14 cellular contexts compared by ENCODE assay signal in genomic region chr12:45973526-45973925, GRCh38. TPM values are rescaled to one million over a fixed set of nuclear protein-coding genes. Genes with fewer than 3 reads are reported as not detected.
DNase-seq lines count a peak whose midpoint lies in the region; ATAC-seq, FAIRE-seq and TF ChIP-seq lines count a peak whose summit lies in the region.
"Had no signal": no experiment of that assay in that cellular context is flagged by ENCODE, and none has a peak within 500 bp of the region (broad histone marks: within the 10 kb centered on the region; RNA-seq: fewer than 3 reads in every experiment).

No MANE protein-coding gene starts in this region.

- H3K4me3 ChIP-seq in CD8-positive, alpha-beta memory T cell (ENCODE audit: low read length): no peak overlapping the region
- H3K4me3 ChIP-seq in GM12878: no peak overlapping the region
- no peak overlapping the region for H3K4me3 ChIP-seq in neutrophil (ENCODE audit: low read depth in 1 of 2, low read length in 1 of 2)
- H3K4me3 ChIP-seq: MG63, testis had no signal

- in situ Hi-C loops in GM12878 (cut with MboI): no loop called here

- no peak overlapping the region for H3K4me2 ChIP-seq in GM12878 (ENCODE audit: control insufficient read depth, insufficient read depth)

- 38% methylated on average over 2 of the region's 2 CpGs for WGBS in GM12878 (ENCODE audit: insufficient coverage, insufficient replicate concordance, low lambda C conversion rate, missing lambda C conversion rate)

- peaks cover 19 to 56% (median 22%) of the 10 kb centered on the region in 3 donors for H3K36me3 Mint-ChIP-seq in CD8-positive, alpha-beta memory T cell
- peaks cover 6% of the 10 kb centered on the region for H3K36me3 Mint-ChIP-seq in IgD-negative memory B cell

- no peak for TF ChIP-seq EP300 in GM12878 (IDR thresholded peaks at IDR 0.05; ENCODE audit: borderline replicate concordance in 1 of 2, control insufficient read depth in 1 of 2, low read depth in 2 of 2, low read length in 2 of 2)

- H3K79me2 ChIP-seq in GM12878 (ENCODE audit: control insufficient read depth, insufficient read depth, low read length): peaks cover 93% of the 10 kb centered on the region

- peaks cover 26% of the 10 kb centered on the region for H3K4me1 ChIP-seq in CD8-positive, alpha-beta memory T cell (ENCODE audit: insufficient read depth, low read length)
- peaks cover 3% of the 10 kb centered on the region; the same call in 1 of the 2 replicates for H3K4me1 ChIP-seq in GM12878 (ENCODE audit: control insufficient read depth, insufficient read depth, low read length)
- peaks cover 4 to 14% of the 10 kb centered on the region in 2 experiments for H3K4me1 ChIP-seq in neutrophil (ENCODE audit: control insufficient read depth in 1 of 2, insufficient read depth in 1 of 2, low read depth in 1 of 2, low read length in 1 of 2)
- H3K4me1 ChIP-seq: testis had no signal

- POLR2A ChIA-PET in CD8-positive, alpha-beta memory T cell (lab: Charles Lee): no interaction called here
- POLR2A ChIA-PET in GM12878 (lab: Charles Lee): no interaction called here

- no peaks in the 10 kb centered on the region for H3K36me3 ChIP-seq in CD8-positive, alpha-beta memory T cell (ENCODE audit: insufficient read depth, low read length)
- H3K36me3 ChIP-seq in GM12878 (ENCODE audit: control insufficient read depth in 2 of 2, insufficient read depth in 2 of 2, low read length in 1 of 2): peaks cover 5 to 14% of the 10 kb centered on the region in 2 experiments
- H3K36me3 ChIP-seq in neutrophil: no peaks in the 10 kb centered on the region

- H3K9ac ChIP-seq in GM12878 (ENCODE audit: control insufficient read depth, insufficient read depth, low read length): no peak overlapping the region

- BruUV-seq in GM12878 (replicated peaks; lab: Mats Ljungman, UMichigan): no TSS peak

- H4K20me1 ChIP-seq in GM12878 (ENCODE audit: control insufficient read depth, insufficient read depth): no peaks in the 10 kb centered on the region

- H3K27ac Mint-ChIP-seq in CD8-positive, alpha-beta memory T cell: peak overlapping the region in 6 of 8 donors; percentile 1 to 34 (median 21)
- H3K27ac Mint-ChIP-seq in IgD-negative memory B cell: peak overlapping the region; percentile 50 to 88 (median 81)
- H3K27ac Mint-ChIP-seq: activated CD4-positive, alpha-beta T cell treated with anti-CD3 and anti-CD28 coated beads, Interleukin-2, amount 10 ng/mL, durations not matched to agents 7 days and 5 days had no signal

- SMC1A ChIA-PET in GM12878 (lab: Charles Lee; ENCODE audit: uncharacterized antibody, unreplicated experiment): interaction anchor here (0.7 kb wide), 1 partner anchor 57 kb away, joined by 4 read pairs; no protein-coding TSS in a partner anchor

- no peak for TF ChIP-seq CTCF in GM12878 (IDR thresholded peaks at IDR 0.05 in 2 of 3, conservative IDR thresholded peaks at IDR 0.05 in 1 of 3; ENCODE audit: control insufficient read depth in 2 of 3, extremely low read depth in 1 of 3, insufficient read depth in 1 of 3, low read depth in 3 of 3, low read length in 3 of 3)
- no peak for TF ChIP-seq CTCF in neutrophil (IDR thresholded peaks at IDR 0.05)

- intact Hi-C loops in GM12878 (cut with micrococcal nuclease; ENCODE audit: unreplicated experiment): no loop called here

- H3K9me3 ChIP-seq in CD8-positive, alpha-beta memory T cell (ENCODE audit: low read length): no peaks in the 10 kb centered on the region
- H3K9me3 ChIP-seq in GM12878 (replicated peaks; ENCODE audit: control insufficient read depth, insufficient read depth, low read length) (peaks cover 2% of the 10 kb centered on the region; the same call in 1 of the 3 replicates), neutrophil (no peaks in the 10 kb centered on the region)
- H3K9me3 ChIP-seq: MG63, testis had no signal

- no peak overlapping the region for H2AFZ ChIP-seq in GM12878 (ENCODE audit: control insufficient read depth, low read depth, low read length)

- no peak for DNase-seq in CD8-positive, alpha-beta memory T cell
- DNase-seq in GM12878 (ENCODE audit: low read depth, low spot score): no peak
- no peak for DNase-seq in putamen (ENCODE audit: low spot score)
- DNase-seq: activated CD4-positive, alpha-beta T cell treated with anti-CD3 and anti-CD28 coated beads, Interleukin-2, amount 10 ng/mL, durations not matched to agents 7 days and 5 days; activated naive CD4-positive, alpha-beta T cell treated with Interleukin-2 at 50 U/mL for 16 hours; GOT3; MG63; testis had no signal

- peak; percentile 38 for ATAC-seq in GM12878
- ATAC-seq in HG03039 (IDR thresholded peaks at IDR 0.05; ENCODE audit: unreplicated experiment): no peak
- no peak for ATAC-seq in GM18511 (IDR thresholded peaks at IDR 0.05; ENCODE audit: unreplicated experiment)
- ATAC-seq: sciatic nerve had no signal

- H3K27me3 ChIP-seq in CD8-positive, alpha-beta memory T cell (ENCODE audit: insufficient read depth, low read length, poor library complexity, severe bottlenecking): no peaks in the 10 kb centered on the region
- H3K27me3 ChIP-seq in GM12878 (replicated peaks in 1 of 2; ENCODE audit: control insufficient read depth in 2 of 2, insufficient read depth in 2 of 2, low read length in 1 of 2) (no peaks in the 10 kb centered on the region), neutrophil (no peaks in the 10 kb centered on the region)
- H3K27me3 ChIP-seq: MG63, testis had no signal

- RAD21 ChIA-PET in GM12878 (lab: Charles Lee; ENCODE audit: unreplicated experiment): no interaction called here

- no peaks in the 10 kb centered on the region for H3K27me3 Mint-ChIP-seq in CD8-positive, alpha-beta memory T cell
- H3K27me3 Mint-ChIP-seq in IgD-negative memory B cell: no peaks in the 10 kb centered on the region
- H3K27me3 Mint-ChIP-seq: activated CD4-positive, alpha-beta T cell treated with anti-CD3 and anti-CD28 coated beads, Interleukin-2, amount 10 ng/mL, durations not matched to agents 7 days and 5 days had no signal

- H3K27ac ChIP-seq in CD8-positive, alpha-beta memory T cell (ENCODE audit: low read depth, low read length): no peak overlapping the region
- H3K27ac ChIP-seq in GM12878 (ENCODE audit: control insufficient read depth, insufficient read depth): no peak overlapping the region
- H3K27ac ChIP-seq in neutrophil: peak overlapping the region; percentile 53
- H3K27ac ChIP-seq: testis had no signal

- TF ChIP-seq POLR2A in GM12878 (IDR thresholded peaks at IDR 0.05; ENCODE audit: low read depth, low read length): no peak

- peak overlapping the region in 1 of 7 donors; percentile 30 for H3K4me3 Mint-ChIP-seq in CD8-positive, alpha-beta memory T cell
- peak overlapping the region in 3 of 4 donors; percentile 2 to 73 (median 56) for H3K4me3 Mint-ChIP-seq in IgD-negative memory B cell
- H3K4me3 Mint-ChIP-seq: activated CD4-positive, alpha-beta T cell treated with anti-CD3 and anti-CD28 coated beads, Interleukin-2, amount 10 ng/mL, durations not matched to agents 7 days and 5 days had no signal

- CTCF ChIA-PET in CD8-positive, alpha-beta memory T cell (lab: Charles Lee): no interaction called here
- CTCF ChIA-PET in GM12878 (lab: Yijun Ruan, JAX): interaction anchor here (1.4 kb wide), 1 partner anchor 17 kb away, joined by 3 read pairs; no protein-coding TSS in a partner anchor

- peaks cover 71 to 92% (median 91%) of the 10 kb centered on the region in 3 donors for H3K4me1 Mint-ChIP-seq in CD8-positive, alpha-beta memory T cell
- peaks cover 56 to 72% (median 66%) of the 10 kb centered on the region in 3 donors for H3K4me1 Mint-ChIP-seq in IgD-negative memory B cell

- no peak for FAIRE-seq in GM12878 (lab: Jason Lieb, UNC)
- FAIRE-seq: GM12892 had no signal

- no peak for TF ChIP-seq RAD21 in GM12878 (IDR thresholded peaks at IDR 0.05; ENCODE audit: insufficient read depth, low read depth, low read length)

- H3K9me3 Mint-ChIP-seq in CD8-positive, alpha-beta memory T cell: peaks cover 0 to 10% (median 2%) of the 10 kb centered on the region in 5 donors
- H3K9me3 Mint-ChIP-seq in IgD-negative memory B cell: no peaks in the 10 kb centered on the region

TF ChIP-seq in GM12878, 131 proteins besides CTCF, POLR2A, EP300 and RAD21:
- TF ChIP-seq TBL1XR1 (IDR thresholded peaks at IDR 0.05; ENCODE audit: low read depth, low read length): no peak
- peak; percentile 45; the same call in 1 of the 2 replicates for TF ChIP-seq JUNB (IDR thresholded peaks at IDR 0.05)

RNA-seq across cellular contexts. Expression of gene SCAF11, which starts 16.8 kb away (rescaled TPM):
- 100 to 1,000 TPM; 114 to 119 TPM for total RNA-seq in CD8-positive, alpha-beta memory T cell
- polyA plus RNA-seq in CD8-positive, alpha-beta memory T cell: 125 TPM
- 123 TPM for polyA plus RNA-seq in IgD-negative memory B cell
- 455 and 475 TPM in 2 replicates for total RNA-seq in GM12878 (2013; cell fraction: nucleolus; rRNA removed)
- 88.7 and 89.7 TPM in 2 replicates for total RNA-seq in GM12878 (2014; rRNA removed)
- total RNA-seq in GM12878 (2014; rRNA removed; fragmentation: Illumina TruSeq; extraction: Trizol): 153 and 154 TPM in 2 replicates
- total RNA-seq in GM12878 (2021): 94.6 and 102 TPM in 2 replicates
- polyA plus RNA-seq in GM12878 (2011; ENCODE audit: low read depth): 41.9 TPM
- polyA plus RNA-seq in GM12878 (2011; rRNA removed): 88.4 and 149 TPM in 2 replicates
- 35.6 and 45.1 TPM in 2 replicates for polyA plus RNA-seq in GM12878 (2011; cell fraction: cytosol; rRNA removed)
- polyA plus RNA-seq in GM12878 (2011; cell fraction: nucleus; rRNA removed): 59.1 and 72.2 TPM in 2 replicates
- 47.9 and 53.9 TPM in 2 replicates for polyA plus RNA-seq in GM12878 (2012)
- polyA plus RNA-seq in GM12878 (2014; fragmentation: Illumina TruSeq; extraction: Trizol): 108 and 134 TPM in 2 replicates
- 10 to 100 TPM; 42.0 to 44.9 TPM for polyA plus RNA-seq in GM12878 (2014; fragmentation: Nextera tagmentation; extraction: Ambion mirVana)
- 83.2 and 108 TPM in 2 replicates for polyA plus RNA-seq in GM12878 (2014; rRNA removed)
- 100 to 1,000 TPM in 1 of 2 experiments, 10 to 100 TPM in 1; 98.2 to 106 TPM for polyA plus RNA-seq in GM12878 (2016; fragmentation: Nextera tagmentation; extraction: Ambion mirVana)
- polyA minus RNA-seq in GM12878 (2011; rRNA and poly(A)+ RNA removed): 112 and 153 TPM in 2 replicates
- 37.7 and 54.9 TPM in 2 replicates for polyA minus RNA-seq in GM12878 (2011; cell fraction: cytosol; rRNA and poly(A)+ RNA removed)
- polyA minus RNA-seq in GM12878 (2011; cell fraction: nucleus; rRNA and poly(A)+ RNA removed): 72.1 and 120 TPM in 2 replicates
